ENCODE assay signal across 10 cellular contexts in the genomic region with DNA sequence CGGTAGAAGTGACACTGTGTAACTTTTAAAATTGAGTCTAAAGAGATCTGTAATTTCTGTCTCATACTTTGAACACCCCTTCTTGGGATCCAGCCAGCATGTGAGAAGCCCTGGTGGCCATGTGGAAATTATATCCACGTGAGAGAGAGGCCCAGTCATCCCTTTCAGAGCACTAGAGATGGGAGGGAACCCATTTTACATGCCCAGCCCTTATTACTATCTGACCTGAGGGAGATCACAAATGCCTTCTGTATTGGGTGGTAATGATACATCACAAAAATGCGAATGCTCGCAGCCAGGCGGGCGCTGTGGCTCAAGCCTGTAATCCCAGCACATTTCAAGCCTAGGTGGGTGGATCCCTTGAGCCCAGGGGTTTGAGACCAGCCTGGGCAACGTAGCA. TPM values are rescaled to one million over a fixed set of nuclear protein-coding genes. Genes with fewer than 3 reads are reported as not detected.
DNase-seq lines count a peak whose midpoint lies in the region; ATAC-seq, FAIRE-seq and TF ChIP-seq lines count a peak whose summit lies in the region.
"Had no signal": no experiment of that assay in that cellular context is flagged by ENCODE, and none has a peak within 500 bp of the region (broad histone marks: within the 10 kb centered on the region; RNA-seq: fewer than 3 reads in every experiment).

No MANE protein-coding gene starts in this region.

- no peak overlapping the region for H2AFZ ChIP-seq in HepG2 (ENCODE audit: low read length)

- TF ChIP-seq CTCF in HepG2 (CRISPR knock-in tag; IDR thresholded peaks at IDR 0.05), result no peak
- no peak for TF ChIP-seq CTCF in right lobe of liver (IDR thresholded peaks at IDR 0.05)
- TF ChIP-seq CTCF in breast epithelium (IDR thresholded peaks at IDR 0.05), result no peak
- no peak for TF ChIP-seq CTCF in vagina (IDR thresholded peaks at IDR 0.05)

- no peak for TF ChIP-seq POLR2A in HepG2 (IDR thresholded peaks at IDR 0.05; ENCODE audit: insufficient read depth in 1 of 2, low read depth in 2 of 2, low read length in 2 of 2)
- TF ChIP-seq POLR2A in right lobe of liver (IDR thresholded peaks at IDR 0.05), result no peak
- no peak for TF ChIP-seq POLR2A in breast epithelium (IDR thresholded peaks at IDR 0.05)
- TF ChIP-seq POLR2A in vagina (IDR thresholded peaks at IDR 0.05), result no peak

- in situ Hi-C loops in HepG2 (cut with HindIII; ENCODE audit: extremely low pct_ligation_motif_present, low pct_unique_long_range_greater_than_20kb), result no loop called here

- TF ChIP-seq EP300 in HepG2 (IDR thresholded peaks at IDR 0.05; ENCODE audit: low read depth in 2 of 2, low read length in 2 of 2) (no peak), HepG2 (CRISPR knock-in tag; IDR thresholded peaks at IDR 0.05; ENCODE audit: borderline replicate concordance) (no peak)

- no peaks in the 10 kb centered on the region for H3K9me3 ChIP-seq in HepG2 (ENCODE audit: low read length)
- no peaks in the 10 kb centered on the region for H3K9me3 ChIP-seq in right lobe of liver
- no peaks in the 10 kb centered on the region for H3K9me3 ChIP-seq in breast epithelium
- H3K9me3 ChIP-seq in vagina, result no peaks in the 10 kb centered on the region

- CTCF ChIA-PET in HepG2 (lab: Yijun Ruan, JAX; ENCODE audit: low intra/inter-chr PET ratio, low total read pairs), result no interaction called here

- no peak for FAIRE-seq in HepG2 (lab: Jason Lieb, UNC)

- H3K4me2 ChIP-seq in HepG2 (ENCODE audit: low read depth, low read length), result no peak overlapping the region

- intact Hi-C loops in HepG2 (cut with micrococcal nuclease; ENCODE audit: unreplicated experiment), result no loop called here
- intact Hi-C loops in right lobe of liver (cut with DNase I), result no loop called here
- intact Hi-C loops in breast epithelium (cut with DNase I; ENCODE audit: low total_unique reads), result no loop called here
- intact Hi-C loops in vagina (cut with DNase I), result no loop called here
- intact Hi-C loops in head of caudate nucleus (cut with DNase I), result no loop called here
- intact Hi-C loops in sciatic nerve (cut with DNase I), result no loop called here

- H3K4me3 ChIP-seq in HepG2 (replicated peaks in 1 of 3; ENCODE audit: insufficient read depth in 1 of 3, low read depth in 2 of 3, low read length in 3 of 3) (no peak overlapping the region), right lobe of liver (no peak overlapping the region), breast epithelium (no peak overlapping the region), vagina (no peak overlapping the region)

- H3K27me3 ChIP-seq in HepG2 (ENCODE audit: control insufficient read depth in 1 of 2, insufficient read depth in 2 of 2, low read length in 2 of 2) (no peaks in the 10 kb centered on the region), right lobe of liver (no peaks in the 10 kb centered on the region), breast epithelium (no peaks in the 10 kb centered on the region), vagina (no peaks in the 10 kb centered on the region)

- peaks cover 72% of the 10 kb centered on the region for H3K4me1 ChIP-seq in HepG2 (ENCODE audit: insufficient read depth, low read length)
- peaks cover 0 to 8% (median 0%) of the 10 kb centered on the region in 4 donors for H3K4me1 ChIP-seq in right lobe of liver
- H3K4me1 ChIP-seq in breast epithelium, result no peaks in the 10 kb centered on the region
- H3K4me1 ChIP-seq in vagina, result peaks cover 68% of the 10 kb centered on the region

- 95% methylated on average over 7 of the region's 7 CpGs for WGBS in HepG2 (ENCODE audit: low lambda C conversion rate)
- whole genome bisulfite sequencing in right lobe of liver (ENCODE audit: insufficient coverage, low coverage, low lambda C conversion rate, missing lambda C conversion rate), result 91% methylated on average over 7 of the region's 7 CpGs

- TF ChIP-seq RAD21 in HepG2 (CRISPR knock-in tag; IDR thresholded peaks at IDR 0.05), result no peak

- H3K36me3 ChIP-seq in HepG2 (replicated peaks in 1 of 2; ENCODE audit: control insufficient read depth in 1 of 2, insufficient read depth in 2 of 2, low read length in 2 of 2), result no peaks in the 10 kb centered on the region; a peak in 1 of 5 replicates
- H3K36me3 ChIP-seq in right lobe of liver, result no peaks in the 10 kb centered on the region
- no peaks in the 10 kb centered on the region for H3K36me3 ChIP-seq in breast epithelium
- no peaks in the 10 kb centered on the region for H3K36me3 ChIP-seq in vagina

- ATAC-seq in HepG2, result no peak
- ATAC-seq in right lobe of liver, result no peak
- no peak for ATAC-seq in sciatic nerve
- ATAC-seq: activated CD4-positive, CD25-positive, alpha-beta regulatory T cell treated with anti-CD3 and anti-CD28 coated beads, Interleukin-2, amount 50 U/mL, for 24 hours had no signal

- H3K79me2 ChIP-seq in HepG2 (ENCODE audit: insufficient read depth, low read length), result peaks cover 38% of the 10 kb centered on the region

- H4K20me1 ChIP-seq in HepG2 (ENCODE audit: insufficient read depth, low read length), result no peaks in the 10 kb centered on the region

- POLR2A ChIA-PET in HepG2 (lab: Yijun Ruan, JAX), result no interaction called here

- BruUV-seq in HepG2 (replicated peaks; lab: Mats Ljungman, UMichigan), result no TSS peak

- no peak overlapping the region for H3K27ac ChIP-seq in HepG2 (ENCODE audit: extremely low read length, insufficient read depth, low read length)
- H3K27ac ChIP-seq in right lobe of liver, result no peak overlapping the region
- H3K27ac ChIP-seq in breast epithelium, result peak overlapping the region; percentile 71 to 83
- peak overlapping the region; percentile 61 for H3K27ac ChIP-seq in vagina

- H3K9ac ChIP-seq in HepG2 (ENCODE audit: insufficient read depth, low read depth, low read length), result no peak overlapping the region

- no peak for DNase-seq in HepG2 (ENCODE audit: low spot score)
- no peak for DNase-seq in right lobe of liver
- DNase-seq in breast epithelium (ENCODE audit: low spot score in 2 of 2), result no peak
- DNase-seq in lung microvascular endothelial cell (ENCODE audit: low read depth in 2 of 2), result peak; percentile 50 to 57
- DNase-seq in vagina (ENCODE audit: extremely low spot score in 2 of 2), result no peak
- DNase-seq in head of caudate nucleus, result no peak
- DNase-seq in sciatic nerve (ENCODE audit: low spot score), result no peak
- DNase-seq in DMS153 (lab: John Stamatoyannopoulos, UW), result no peak
- DNase-seq: NCI-H446 had no signal

TF ChIP-seq in HepG2, 621 proteins besides CTCF, POLR2A, EP300 and RAD21:
- TF ChIP-seq, protein P1, sequence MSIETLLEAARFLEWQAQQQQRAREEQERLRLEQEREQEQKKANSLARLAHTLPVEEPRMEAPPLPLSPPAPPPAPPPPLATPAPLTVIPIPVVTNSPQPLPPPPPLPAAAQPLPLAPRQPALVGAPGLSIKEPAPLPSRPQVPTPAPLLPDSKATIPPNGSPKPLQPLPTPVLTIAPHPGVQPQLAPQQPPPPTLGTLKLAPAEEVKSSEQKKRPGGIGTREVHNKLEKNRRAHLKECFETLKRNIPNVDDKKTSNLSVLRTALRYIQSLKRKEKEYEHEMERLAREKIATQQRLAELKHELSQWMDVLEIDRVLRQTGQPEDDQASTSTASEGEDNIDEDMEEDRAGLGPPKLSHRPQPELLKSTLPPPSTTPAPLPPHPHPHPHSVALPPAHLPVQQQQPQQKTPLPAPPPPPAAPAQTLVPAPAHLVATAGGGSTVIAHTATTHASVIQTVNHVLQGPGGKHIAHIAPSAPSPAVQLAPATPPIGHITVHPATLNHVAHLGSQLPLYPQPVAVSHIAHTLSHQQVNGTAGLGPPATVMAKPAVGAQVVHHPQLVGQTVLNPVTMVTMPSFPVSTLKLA (IDR thresholded peaks at IDR 0.05), result peak; percentile 28; the same call in 1 of the 2 replicates
- TF ChIP-seq SIN3B (IDR thresholded peaks at IDR 0.05; ENCODE audit: low read length), result no peak
- TF ChIP-seq MEIS1 (CRISPR knock-in tag; IDR thresholded peaks at IDR 0.05; ENCODE audit: borderline replicate concordance), result no peak
- 0 out of 2 replicates have a peak, but pooled peaks have one; percentile 48 for TF ChIP-seq ZNF121 (CRISPR knock-in tag; IDR thresholded peaks at IDR 0.05)

RNA-seq across cellular contexts. Expression of gene TRAK1, which starts 27.3 kb away (rescaled TPM):
- total RNA-seq in HepG2 (2016; rRNA removed; fragmentation: Illumina TruSeq; extraction: Trizol) (20.5 and 22.8 TPM in 2 replicates), right lobe of liver (10 to 100 TPM in 5 of 6 experiments, 1 to 10 TPM in 1; 9.5 to 16.4 (median 12.2) TPM), breast epithelium (10 to 100 TPM; 29.0 to 53.7 (median 40.6) TPM), lung microvascular endothelial cell (21.2 and 32.0 TPM in 2 replicates), vagina (36.8 TPM), sciatic nerve (50.2 TPM)
- total RNA-seq in HepG2 (2016; cell fraction: cytosol; rRNA removed; fragmentation: Illumina TruSeq; extraction: Trizol; ENCODE audit: low read depth), result 7.0 and 7.4 TPM in 2 replicates
- 18.0 and 21.4 TPM in 2 replicates for total RNA-seq in HepG2 (2016; cell fraction: insoluble cytoplasmic fraction; rRNA removed; fragmentation: Illumina TruSeq; extraction: Trizol)
- total RNA-seq in HepG2 (2016; cell fraction: membrane; rRNA removed; fragmentation: Illumina TruSeq; extraction: Trizol), result 20.7 and 21.5 TPM in 2 replicates
- 26.3 and 30.0 TPM in 2 replicates for total RNA-seq in HepG2 (2016; cell fraction: nucleus; rRNA removed; fragmentation: Illumina TruSeq; extraction: Trizol)
- 40.8 and 46.6 TPM in 2 replicates for polyA plus RNA-seq in HepG2 (2011; rRNA removed)
- polyA plus RNA-seq in HepG2 (2011; cell fraction: cytosol; rRNA removed), result 29.8 and 35.8 TPM in 2 replicates
- 63.9 and 75.8 TPM in 2 replicates for polyA plus RNA-seq in HepG2 (2011; cell fraction: nucleus; rRNA removed)
- polyA plus RNA-seq in HepG2 (2012), result 21.6 and 24.2 TPM in 2 replicates
- polyA plus RNA-seq in HepG2 (2016; cell fraction: cytosol; fragmentation: Illumina TruSeq; extraction: Trizol; ENCODE audit: low read depth), result 3.6 and 5.4 TPM in 2 replicates
- polyA plus RNA-seq in HepG2 (2016; cell fraction: insoluble cytoplasmic fraction; fragmentation: Illumina TruSeq; extraction: Trizol; ENCODE audit: low read depth), result 16.6 and 20.2 TPM in 2 replicates
- polyA plus RNA-seq in HepG2 (2016; cell fraction: membrane; fragmentation: Illumina TruSeq; extraction: Trizol; ENCODE audit: low read depth), result 11.6 and 12.7 TPM in 2 replicates
- 39.7 and 45.7 TPM in 2 replicates for polyA plus RNA-seq in HepG2 (2016; cell fraction: nucleus; fragmentation: Illumina TruSeq; extraction: Trizol; ENCODE audit: insufficient read depth, low read depth)
- polyA minus RNA-seq in HepG2 (2011; rRNA and poly(A)+ RNA removed; ENCODE audit: low replicate concordance), result 22.1 and 65.6 TPM in 2 replicates
- 39.4 and 40.2 TPM in 2 replicates for polyA minus RNA-seq in HepG2 (2011; cell fraction: cytosol; rRNA and poly(A)+ RNA removed)
- polyA minus RNA-seq in HepG2 (2011; cell fraction: nucleus; rRNA and poly(A)+ RNA removed), result 71.6 and 79.1 TPM in 2 replicates

Comparison
In these comparisons a context has a peak if more than half of its experiments do, and no peak if none do; other contexts are left out.
1. DNase-seq: peak in lung microvascular endothelial cell (2 of 2); none in HepG2 (single experiment), right lobe of liver (0 of 3), breast epithelium (0 of 2), vagina (0 of 2), head of caudate nucleus (0 of 42), sciatic nerve (single experiment) and DMS153 (single experiment).
2. H3K27ac ChIP-seq: peak in breast epithelium (2 of 2) and vagina (single experiment); none in HepG2 (single experiment) and right lobe of liver (0 of 3).